In the genomic region with DNA sequence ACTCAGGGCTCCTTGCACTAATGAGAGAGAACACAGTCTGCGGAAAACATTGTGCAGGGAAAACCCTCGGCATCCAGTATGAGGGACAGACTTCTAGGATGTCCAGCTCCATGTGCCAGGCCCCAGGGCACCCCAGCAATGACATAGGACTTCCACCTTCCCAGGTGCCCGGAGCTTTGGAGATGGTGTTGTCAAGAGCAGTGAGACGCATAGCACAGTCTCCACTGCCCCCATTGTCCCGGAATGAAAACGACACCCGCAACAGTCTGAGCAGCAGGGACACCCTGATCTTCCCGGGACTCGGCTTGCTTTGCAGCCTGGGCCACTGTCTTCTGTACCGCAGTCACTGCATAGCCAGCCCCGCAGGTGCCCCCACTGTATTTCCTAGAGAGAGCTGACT, we compare ENCODE assay signal across 3 cellular contexts.
TF ChIP-seq lines count a peak whose summit lies in the region.

No MANE protein-coding gene starts in this region.

TF ChIP-seq in GM23338, 12 proteins besides CTCF, POLR2A, EP300 and RAD21:
- TF ChIP-seq EZH2 (IDR thresholded peaks at IDR 0.05; ENCODE audit: low read depth, unreplicated experiment) = no peak
- no peak for TF ChIP-seq NANOG (IDR thresholded peaks at IDR 0.05; ENCODE audit: borderline replicate concordance)
- TF ChIP-seq, protein P1, sequence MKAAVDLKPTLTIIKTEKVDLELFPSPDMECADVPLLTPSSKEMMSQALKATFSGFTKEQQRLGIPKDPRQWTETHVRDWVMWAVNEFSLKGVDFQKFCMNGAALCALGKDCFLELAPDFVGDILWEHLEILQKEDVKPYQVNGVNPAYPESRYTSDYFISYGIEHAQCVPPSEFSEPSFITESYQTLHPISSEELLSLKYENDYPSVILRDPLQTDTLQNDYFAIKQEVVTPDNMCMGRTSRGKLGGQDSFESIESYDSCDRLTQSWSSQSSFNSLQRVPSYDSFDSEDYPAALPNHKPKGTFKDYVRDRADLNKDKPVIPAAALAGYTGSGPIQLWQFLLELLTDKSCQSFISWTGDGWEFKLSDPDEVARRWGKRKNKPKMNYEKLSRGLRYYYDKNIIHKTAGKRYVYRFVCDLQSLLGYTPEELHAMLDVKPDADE (IDR thresholded peaks at IDR 0.05) = no peak
TF ChIP-seq in GM23338: peak in this region for 0.

TF ChIP-seq in H1, 55 proteins besides CTCF, POLR2A, EP300 and RAD21:
- no peak for TF ChIP-seq ZNF274 (IDR thresholded peaks at IDR 0.05; ENCODE audit: borderline replicate concordance, extremely low read depth, low read length)
- TF ChIP-seq JUND (IDR thresholded peaks at IDR 0.05; ENCODE audit: low read length) = no peak
- TF ChIP-seq SP4 (IDR thresholded peaks at IDR 0.05; ENCODE audit: low read length) = no peak
- TF ChIP-seq RXRA (IDR thresholded peaks at IDR 0.05; ENCODE audit: insufficient read depth, low read depth, low read length) = no peak
- TF ChIP-seq POU5F1 (IDR thresholded peaks at IDR 0.05; ENCODE audit: low read depth, low read length) = no peak
- TF ChIP-seq GTF2F1 (IDR thresholded peaks at IDR 0.05; ENCODE audit: borderline replicate concordance, low read depth, low read length) = no peak
- no peak for TF ChIP-seq CTBP2 (IDR thresholded peaks at IDR 0.05; ENCODE audit: borderline replicate concordance, insufficient read depth, insufficient read length, low read length)
- no peak for TF ChIP-seq EGR1 (IDR thresholded peaks at IDR 0.05; ENCODE audit: borderline replicate concordance, low read depth, low read length)
- TF ChIP-seq RBBP5 (IDR thresholded peaks at IDR 0.05; ENCODE audit: borderline replicate concordance, low read depth, low read length) = no peak
- TF ChIP-seq BRCA1 (IDR thresholded peaks at IDR 0.05; ENCODE audit: low read depth, low read length) = no peak
- TF ChIP-seq KDM4A (IDR thresholded peaks at IDR 0.05; ENCODE audit: low read depth, low read length, severe bottlenecking) = no peak
- TF ChIP-seq BACH1 (IDR thresholded peaks at IDR 0.05; ENCODE audit: low read length) = no peak
- TF ChIP-seq, protein P2, sequence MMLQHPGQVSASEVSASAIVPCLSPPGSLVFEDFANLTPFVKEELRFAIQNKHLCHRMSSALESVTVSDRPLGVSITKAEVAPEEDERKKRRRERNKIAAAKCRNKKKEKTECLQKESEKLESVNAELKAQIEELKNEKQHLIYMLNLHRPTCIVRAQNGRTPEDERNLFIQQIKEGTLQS (IDR thresholded peaks at IDR 0.05; ENCODE audit: insufficient read depth, low read depth, low read length) = no peak
- TF ChIP-seq MAFK (IDR thresholded peaks at IDR 0.05; ENCODE audit: low read depth, low read length) = no peak
- TF ChIP-seq EZH2 (IDR thresholded peaks at IDR 0.05; ENCODE audit: low read depth, low read length, severe bottlenecking) = no peak
- no peak for TF ChIP-seq SIN3A (conservative IDR thresholded peaks at IDR 0.05 in 1 of 2, IDR thresholded peaks at IDR 0.05 in 1 of 2; ENCODE audit: low read depth in 1 of 2, low read length in 2 of 2)
- no peak for TF ChIP-seq CBX8 (IDR thresholded peaks at IDR 0.05; ENCODE audit: borderline replicate concordance, low read depth, low read length)
- no peak for TF ChIP-seq TAF1 (IDR thresholded peaks at IDR 0.05; ENCODE audit: low read depth, low read length)
- no peak for TF ChIP-seq TCF12 (IDR thresholded peaks at IDR 0.05; ENCODE audit: low read depth, low read length)
- TF ChIP-seq SAP30 (IDR thresholded peaks at IDR 0.05; ENCODE audit: insufficient read depth, insufficient replicate concordance, low read length) = no peak

TF ChIP-seq in HepG2, 621 proteins besides CTCF, POLR2A, EP300 and RAD21:
- TF ChIP-seq, protein P3, sequence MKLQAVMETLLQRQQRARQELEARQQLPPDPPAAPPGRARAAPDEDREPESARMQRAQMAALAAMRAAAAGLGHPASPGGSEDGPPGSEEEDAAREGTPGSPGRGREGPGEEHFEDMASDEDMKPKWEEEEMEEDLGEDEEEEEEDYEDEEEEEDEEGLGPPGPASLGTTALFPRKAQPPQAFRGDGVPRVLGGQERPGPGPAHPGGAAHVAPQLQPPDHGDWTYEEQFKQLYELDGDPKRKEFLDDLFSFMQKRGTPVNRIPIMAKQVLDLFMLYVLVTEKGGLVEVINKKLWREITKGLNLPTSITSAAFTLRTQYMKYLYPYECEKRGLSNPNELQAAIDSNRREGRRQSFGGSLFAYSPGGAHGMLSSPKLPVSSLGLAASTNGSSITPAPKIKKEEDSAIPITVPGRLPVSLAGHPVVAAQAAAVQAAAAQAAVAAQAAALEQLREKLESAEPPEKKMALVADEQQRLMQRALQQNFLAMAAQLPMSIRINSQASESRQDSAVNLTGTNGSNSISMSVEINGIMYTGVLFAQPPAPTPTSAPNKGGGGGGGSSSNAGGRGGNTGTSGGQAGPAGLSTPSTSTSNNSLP (IDR thresholded peaks at IDR 0.05; ENCODE audit: low read depth, low read length) = no peak
- TF ChIP-seq STAG1 (CRISPR knock-in tag; IDR thresholded peaks at IDR 0.05) (0 out of 2 replicates have a peak, but pooled peaks have one; percentile 7), RXRA (CRISPR knock-in tag; IDR thresholded peaks at IDR 0.05) (no peak)
- TF ChIP-seq, protein P4, sequence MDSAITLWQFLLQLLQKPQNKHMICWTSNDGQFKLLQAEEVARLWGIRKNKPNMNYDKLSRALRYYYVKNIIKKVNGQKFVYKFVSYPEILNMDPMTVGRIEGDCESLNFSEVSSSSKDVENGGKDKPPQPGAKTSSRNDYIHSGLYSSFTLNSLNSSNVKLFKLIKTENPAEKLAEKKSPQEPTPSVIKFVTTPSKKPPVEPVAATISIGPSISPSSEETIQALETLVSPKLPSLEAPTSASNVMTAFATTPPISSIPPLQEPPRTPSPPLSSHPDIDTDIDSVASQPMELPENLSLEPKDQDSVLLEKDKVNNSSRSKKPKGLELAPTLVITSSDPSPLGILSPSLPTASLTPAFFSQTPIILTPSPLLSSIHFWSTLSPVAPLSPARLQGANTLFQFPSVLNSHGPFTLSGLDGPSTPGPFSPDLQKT (CRISPR knock-in tag; IDR thresholded peaks at IDR 0.05; ENCODE audit: borderline replicate concordance) = no peak
